ENCODE assay signal across 8 cellular contexts in genomic region chr12:104064031-104064841, GRCh38. TPM values are rescaled to one million over a fixed set of nuclear protein-coding genes. Genes with fewer than 3 reads are reported as not detected.
A peak's percentile ranks its signal among the peaks of the same experiment; 100 is the strongest.
DNase-seq lines count a peak whose midpoint lies in the region; ATAC-seq and TF ChIP-seq lines count a peak whose summit lies in the region.

HCFC2 (plus strand) TSS chr12:104064531; CDS start chr12:104064561, 30 bp downstream.

- H3K4me1 ChIP-seq in BE2C = no peaks in the 10 kb centered on the region
- peaks cover 0 to 28% (median 15%) of the 10 kb centered on the region in 4 donors for H3K4me1 ChIP-seq in liver (ENCODE audit: control insufficient read depth in 4 of 4, insufficient read depth in 4 of 4, low read length in 3 of 4)

- peak within 1 kb of the TSS; percentile 91 for H3K27ac Mint-ChIP-seq in activated CD4-positive, alpha-beta T cell treated with anti-CD3 and anti-CD28 coated beads, Interleukin-2, amount 10 ng/mL, durations not matched to agents 24 days and 14 days
- H3K27ac Mint-ChIP-seq in dendritic cell treated with granulocyte-macrophage colony-stimulating factor and Interleukin-4, amounts not matched to agents 40 ng/mL and 50 ng/mL, for 4 days = peak within 1 kb of the TSS; percentile 89

- H3K4me1 Mint-ChIP-seq in activated CD4-positive, alpha-beta T cell treated with anti-CD3 and anti-CD28 coated beads, Interleukin-2, amount 10 ng/mL, durations not matched to agents 24 days and 14 days = peaks cover 20% of the 10 kb centered on the region
- peaks cover 14% of the 10 kb centered on the region for H3K4me1 Mint-ChIP-seq in dendritic cell treated with granulocyte-macrophage colony-stimulating factor and Interleukin-4, amounts not matched to agents 40 ng/mL and 50 ng/mL, for 4 days (ENCODE audit: low read depth)

- DNase-seq in BE2C (peak; percentile 98), GM19238 (ENCODE audit: insufficient read length, low spot score) (peak; percentile 98), NCI-H510A treated with DMSO at 0.1 percent for 48 hours (lab: John Stamatoyannopoulos, UW) (peak; percentile 74)
- peak; percentile 97 for DNase-seq in activated CD4-positive, alpha-beta T cell treated with anti-CD3 and anti-CD28 coated beads, Interleukin-2, amount 10 ng/mL, durations not matched to agents 24 days and 14 days
- peak; percentile 91 for DNase-seq in stimulated activated CD4-positive, alpha-beta T cell treated with anti-CD3 and anti-CD28 coated beads, Interleukin-4, amount 100 ng/mL, for 1 hour

- peak; percentile 15 to 29 for TF ChIP-seq RAD21 in liver (IDR thresholded peaks at IDR 0.05)

- peak; percentile 84 for ATAC-seq in HG03439 (IDR thresholded peaks at IDR 0.05; ENCODE audit: unreplicated experiment)

- intact Hi-C loops in activated CD4-positive, alpha-beta T cell treated with anti-CD3 and anti-CD28 coated beads, Interleukin-2, amount 10 ng/mL, durations not matched to agents 24 days and 14 days (cut with micrococcal nuclease) = loop anchor here (1.0 to 5.0 kb wide), 7 partner anchors 20 to 223 kb away; partner anchors contain the start of genes HSP90B1, NFYB, NT5DC3 and TDG
- intact Hi-C loops in dendritic cell treated with granulocyte-macrophage colony-stimulating factor and Interleukin-4, amounts not matched to agents 40 ng/mL and 50 ng/mL, for 4 days (cut with micrococcal nuclease) = loop anchor here (2.0 to 5.0 kb wide), 2 partner anchors 45 to 107 kb away; a partner anchor contains a TSS

- H3K36me3 Mint-ChIP-seq in activated CD4-positive, alpha-beta T cell treated with anti-CD3 and anti-CD28 coated beads, Interleukin-2, amount 10 ng/mL, durations not matched to agents 24 days and 14 days (ENCODE audit: low read depth) = peaks cover 13% of the 10 kb centered on the region
- H3K36me3 Mint-ChIP-seq in dendritic cell treated with granulocyte-macrophage colony-stimulating factor and Interleukin-4, amounts not matched to agents 40 ng/mL and 50 ng/mL, for 4 days (ENCODE audit: low read depth) = peaks cover 42% of the 10 kb centered on the region

- H3K4me3 Mint-ChIP-seq in activated CD4-positive, alpha-beta T cell treated with anti-CD3 and anti-CD28 coated beads, Interleukin-2, amount 10 ng/mL, durations not matched to agents 24 days and 14 days = peak within 1 kb of the TSS; percentile 98
- peak within 1 kb of the TSS; percentile 90 for H3K4me3 Mint-ChIP-seq in dendritic cell treated with granulocyte-macrophage colony-stimulating factor and Interleukin-4, amounts not matched to agents 40 ng/mL and 50 ng/mL, for 4 days

- TF ChIP-seq CTCF in BE2C (IDR thresholded peaks at IDR 0.05; ENCODE audit: low read depth, low read length) = no peak
- no peak for TF ChIP-seq CTCF in liver (IDR thresholded peaks at IDR 0.05; ENCODE audit: low read depth, low read length, missing input control)

- H3K9ac ChIP-seq in liver (ENCODE audit: low read depth in 1 of 2, low read length in 2 of 2) = peak within 1 kb of the TSS; percentile 80 to 92

- H3K36me3 ChIP-seq in BE2C = peaks cover 9% of the 10 kb centered on the region
- peaks cover 0 to 3% (median 1%) of the 10 kb centered on the region in 4 donors for H3K36me3 ChIP-seq in liver (ENCODE audit: control insufficient read depth in 4 of 4, insufficient read depth in 3 of 4, low read depth in 1 of 4, low read length in 3 of 4)

- no peaks in the 10 kb centered on the region for H3K9me3 Mint-ChIP-seq in activated CD4-positive, alpha-beta T cell treated with anti-CD3 and anti-CD28 coated beads, Interleukin-2, amount 10 ng/mL, durations not matched to agents 24 days and 14 days
- H3K9me3 Mint-ChIP-seq in dendritic cell treated with granulocyte-macrophage colony-stimulating factor and Interleukin-4, amounts not matched to agents 40 ng/mL and 50 ng/mL, for 4 days = no peaks in the 10 kb centered on the region

- H3K27me3 ChIP-seq in BE2C = no peaks in the 10 kb centered on the region
- no peaks in the 10 kb centered on the region for H3K27me3 ChIP-seq in liver (ENCODE audit: control insufficient read depth in 4 of 4, insufficient read depth in 4 of 4, low read length in 3 of 4)

- H3K4me3 ChIP-seq in BE2C (ENCODE audit: low read depth, low read length) (peak within 1 kb of the TSS; percentile 95), liver (ENCODE audit: low read depth in 1 of 3, low read length in 3 of 3) (peak within 1 kb of the TSS; percentile 71 to 98 (median 97))

- H3K9me3 ChIP-seq in BE2C = no peaks in the 10 kb centered on the region
- no peaks in the 10 kb centered on the region for H3K9me3 ChIP-seq in liver (ENCODE audit: control insufficient read depth in 4 of 4, low read length in 3 of 4)

- under 1% methylated on average over 74 of the region's 74 CpGs for WGBS in liver

- peak within 1 kb of the TSS; percentile 53 to 86 for H3K27ac ChIP-seq in liver (ENCODE audit: low read depth in 1 of 2, low read length in 2 of 2)

- peaks cover 30% of the 10 kb centered on the region for H3K27me3 Mint-ChIP-seq in activated CD4-positive, alpha-beta T cell treated with anti-CD3 and anti-CD28 coated beads, Interleukin-2, amount 10 ng/mL, durations not matched to agents 24 days and 14 days
- H3K27me3 Mint-ChIP-seq in dendritic cell treated with granulocyte-macrophage colony-stimulating factor and Interleukin-4, amounts not matched to agents 40 ng/mL and 50 ng/mL, for 4 days = peaks cover 8% of the 10 kb centered on the region

TF ChIP-seq in liver, 16 proteins besides CTCF, POLR2A, EP300 and RAD21:
- TF ChIP-seq REST (IDR thresholded peaks at IDR 0.05) (no peak), JUND (IDR thresholded peaks at IDR 0.05) (no peak), YY1 (IDR thresholded peaks at IDR 0.05) (peak; percentile 97), MAX (IDR thresholded peaks at IDR 0.05) (no peak), GABPA (IDR thresholded peaks at IDR 0.05 in 1 of 2, conservative IDR thresholded peaks at IDR 0.05 in 1 of 2) (peak in 1 of 2 donors; percentile 39), HNF4A (conservative IDR thresholded peaks at IDR 0.05) (no peak), RXRA (IDR thresholded peaks at IDR 0.05) (peak in 1 of 2 donors; percentile 29), SP1 (IDR thresholded peaks at IDR 0.05) (peak; percentile 16)

RNA-seq across cellular contexts. Expression of gene HCFC2, which starts in this region (rescaled TPM):
- 7.4 TPM for polyA plus RNA-seq in BE2C (2012; ENCODE audit: insufficient read depth, insufficient read length, low read depth)
- 8.2 and 8.6 TPM in 2 replicates for total RNA-seq in activated CD4-positive, alpha-beta T cell treated with anti-CD3 and anti-CD28 coated beads, Interleukin-2, amount 10 ng/mL, durations not matched to agents 24 days and 14 days
- 10 to 100 TPM in 1 of 2 donors, 1 to 10 TPM in 1; 8.7 to 17.4 TPM for total RNA-seq in liver
- 10 to 100 TPM in 1 of 2 donors, 1 to 10 TPM in 1; 5.8 to 11.1 TPM for polyA plus RNA-seq in liver

Comparison
In these comparisons a context has a peak if more than half of its experiments do, and no peak if none do; other contexts are left out.
1. Peak in every context shown above with its lines: DNase-seq, ATAC-seq, H3K4me3 ChIP-seq and H3K27ac ChIP-seq.